Comparison of ENCODE assay signal across 35 cellular contexts in the genomic region with DNA sequence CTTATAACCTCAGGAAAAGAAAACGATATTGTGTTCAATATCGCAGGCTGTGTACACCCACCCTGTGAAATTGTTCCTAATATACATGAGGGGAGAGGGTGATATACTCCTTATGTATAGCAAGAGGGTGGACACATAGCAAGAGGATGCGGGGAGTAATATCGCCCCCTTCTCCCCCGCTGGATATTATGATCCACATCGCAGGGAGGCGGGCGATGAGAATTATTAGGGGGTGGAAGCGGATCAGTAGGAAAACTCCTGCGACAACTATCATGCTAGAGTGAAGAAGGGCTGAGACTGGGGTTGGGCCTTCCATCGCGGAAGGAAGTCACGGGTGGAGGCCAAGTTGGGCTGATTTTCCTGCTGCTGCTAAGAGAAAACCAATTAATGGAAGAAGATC. TPM values are rescaled to one million over a fixed set of nuclear protein-coding genes. Genes with fewer than 3 reads are reported as not detected.
DNase-seq lines count a peak whose midpoint lies in the region; TF ChIP-seq lines count a peak whose summit lies in the region.
"Had no signal": no experiment of that assay in that cellular context is flagged by ENCODE, and none has a peak within 500 bp of the region (broad histone marks: within the 10 kb centered on the region; RNA-seq: fewer than 3 reads in every experiment).

No MANE protein-coding gene starts in this region.

- DNase-seq in activated CD4-positive, alpha-beta T cell treated with anti-CD3 and anti-CD28 coated beads, Interleukin-2, amount 10 ng/mL, durations not matched to agents 24 days and 14 days, result peak; percentile 56
- DNase-seq in activated CD4-positive, alpha-beta T cell treated with anti-CD3 and anti-CD28 coated beads for 1 hour, result no peak
- DNase-seq in islet precursor cell, result peak; percentile 6
- no peak for DNase-seq in neural crest cell (ENCODE audit: low read depth, low spot score)
- no peak for DNase-seq in neuronal stem cell (ENCODE audit: low spot score)
- DNase-seq in GM23248, result no peak
- DNase-seq in osteocyte (ENCODE audit: extremely low spot score, unreplicated experiment), result no peak
- no peak for DNase-seq in epidermal melanocyte (ENCODE audit: insufficient read length, low spot score)
- DNase-seq: 8988T; ACHN; AML-193; BE2C; C1 segment of cervical spinal cord; Caco-2; Calu3; CD4-positive, alpha-beta memory T cell; CD4-positive, alpha-beta T cell; CD8-positive, alpha-beta memory T cell; CD8-positive, alpha-beta T cell; COR-L47; DMS 273 treated with DMSO at 0.1 percent for 48 hours; DMS153; DMS53; DMS79; DMS79 treated with DMSO at 0.1 percent for 48 hours; DND-41; EL had no signal

- H2AK5ac ChIP-seq in neuronal stem cell (ENCODE audit: low read depth, low read length), result no peak overlapping the region

- no peak overlapping the region for H3K23ac ChIP-seq in neuronal stem cell (ENCODE audit: low read depth, low read length, poor library complexity)

- no peaks in the 10 kb centered on the region for H3F3A ChIP-seq in GM23248 (ENCODE audit: insufficient read depth)

- no peak overlapping the region for H2AFZ ChIP-seq in neuronal stem cell (ENCODE audit: low read length)
- H2AFZ ChIP-seq in GM23248, result no peak overlapping the region

- H3K27ac ChIP-seq in neuronal stem cell (replicated peaks; ENCODE audit: low read length), result no peak overlapping the region
- no peak overlapping the region for H3K27ac ChIP-seq in GM23248
- H3K27ac ChIP-seq: 22Rv1; A549; BLaER1; BLaER1 treated with 17β-estradiol and CSF1 and Interleukin-3, amounts not matched to agents 10 nM and 100 nM; C4-2B had no signal

- no peak overlapping the region for H3K14ac ChIP-seq in neuronal stem cell (ENCODE audit: low read length)

- no peaks in the 10 kb centered on the region for H3K79me1 ChIP-seq in neuronal stem cell (ENCODE audit: low read depth, low read length)

- no peak overlapping the region for H3K27ac Mint-ChIP-seq in activated CD4-positive, alpha-beta T cell treated with anti-CD3 and anti-CD28 coated beads, Interleukin-2, amount 10 ng/mL, durations not matched to agents 24 days and 14 days
- peak overlapping the region; percentile 67 for H3K27ac Mint-ChIP-seq in neural crest cell (ENCODE audit: unreplicated experiment)
- no peak overlapping the region for H3K27ac Mint-ChIP-seq in osteocyte (ENCODE audit: unreplicated experiment)
- H3K27ac Mint-ChIP-seq: B cell; CD14-positive monocyte; CD4-positive, alpha-beta memory T cell; CD4-positive, alpha-beta T cell; CD4-positive, CD25-positive, alpha-beta regulatory T cell; CD8-positive, alpha-beta memory T cell; CD8-positive, alpha-beta T cell had no signal

- in situ Hi-C loops in GM23248 (cut with MboI), result no loop called here

- no CpG with 5 or more reads among the region's 13 CpGs for WGBS in neuronal stem cell (ENCODE audit: extremely low coverage in 2 of 2, insufficient read length in 2 of 2, insufficient replicate concordance in 1 of 2), 2 donors
- 96% methylated on average over 13 of the region's 13 CpGs for WGBS in GM23248 (ENCODE audit: low coverage in 1 of 2, low lambda C conversion rate in 2 of 2, missing lambda C conversion rate in 2 of 2), 2 experiments

- H3K4ac ChIP-seq in neuronal stem cell (ENCODE audit: low read length), result no peak overlapping the region

- H3K4me2 ChIP-seq in neuronal stem cell (ENCODE audit: insufficient read depth, low read length, poor library complexity, severe bottlenecking) (no peak overlapping the region), GM23248 (ENCODE audit: unreplicated experiment) (no peak overlapping the region)
- H3K4me2 ChIP-seq: A549; BLaER1; BLaER1 treated with 17β-estradiol and CSF1 and Interleukin-3, amounts not matched to agents 10 nM and 100 nM had no signal

- no peaks in the 10 kb centered on the region for H3K79me2 ChIP-seq in GM23248 (ENCODE audit: insufficient read depth)

- H3K18ac ChIP-seq in neuronal stem cell (ENCODE audit: low read length), result peak overlapping the region; percentile 44

- H3K4me3 ChIP-seq in neuronal stem cell (ENCODE audit: low read length in 2 of 2) (no peak overlapping the region), GM23248 (no peak overlapping the region)
- H3K4me3 ChIP-seq: A549; BLaER1; BLaER1 treated with 17β-estradiol and CSF1 and Interleukin-3, amounts not matched to agents 10 nM and 100 nM had no signal

- no peaks in the 10 kb centered on the region for H4K20me1 ChIP-seq in GM23248 (ENCODE audit: insufficient read depth)
- H4K20me1 ChIP-seq: BLaER1; BLaER1 treated with 17β-estradiol and CSF1 and Interleukin-3, amounts not matched to agents 10 nM and 100 nM had no signal

- intact Hi-C loops in activated CD4-positive, alpha-beta T cell treated with anti-CD3 and anti-CD28 coated beads, Interleukin-2, amount 10 ng/mL, durations not matched to agents 24 days and 14 days (cut with micrococcal nuclease), result no loop called here

- H2BK5ac ChIP-seq in neuronal stem cell (ENCODE audit: low read length), result no peak overlapping the region

- no peaks in the 10 kb centered on the region for H3K4me1 Mint-ChIP-seq in activated CD4-positive, alpha-beta T cell treated with anti-CD3 and anti-CD28 coated beads, Interleukin-2, amount 10 ng/mL, durations not matched to agents 24 days and 14 days
- H3K4me1 Mint-ChIP-seq in neural crest cell (peaks cover 12% of the 10 kb centered on the region), osteocyte (ENCODE audit: unreplicated experiment) (no peaks in the 10 kb centered on the region)
- H3K4me1 Mint-ChIP-seq: B cell; CD14-positive monocyte; CD4-positive, alpha-beta memory T cell; CD4-positive, CD25-positive, alpha-beta regulatory T cell; CD8-positive, alpha-beta memory T cell had no signal

- H3K27me3 ChIP-seq in neuronal stem cell (ENCODE audit: control insufficient read depth in 3 of 3, insufficient read depth in 3 of 3, low read depth in 1 of 3, low read length in 3 of 3) (peaks cover 0 to 8% (median 0%) of the 10 kb centered on the region in 3 experiments), GM23248 (replicated peaks; ENCODE audit: insufficient read depth) (no peaks in the 10 kb centered on the region; the same call in 1 of the 2 replicates)
- H3K27me3 ChIP-seq: BLaER1; BLaER1 treated with 17β-estradiol and CSF1 and Interleukin-3, amounts not matched to agents 10 nM and 100 nM had no signal

- no peak overlapping the region for H4K8ac ChIP-seq in neuronal stem cell (ENCODE audit: low read depth, low read length)

- H3K36me3 ChIP-seq in neuronal stem cell (replicated peaks in 1 of 2; ENCODE audit: control insufficient read depth in 2 of 2, insufficient read depth in 2 of 2, low read length in 2 of 2) (no peaks in the 10 kb centered on the region), GM23248 (ENCODE audit: low read depth) (no peaks in the 10 kb centered on the region)
- H3K36me3 ChIP-seq: BE2C; BLaER1; BLaER1 treated with 17β-estradiol and CSF1 and Interleukin-3, amounts not matched to agents 10 nM and 100 nM had no signal

- no peak overlapping the region for H2BK120ac ChIP-seq in neuronal stem cell (ENCODE audit: low read depth, low read length)

- no peaks in the 10 kb centered on the region for H3K9me3 Mint-ChIP-seq in activated CD4-positive, alpha-beta T cell treated with anti-CD3 and anti-CD28 coated beads, Interleukin-2, amount 10 ng/mL, durations not matched to agents 24 days and 14 days
- no peaks in the 10 kb centered on the region for H3K9me3 Mint-ChIP-seq in neural crest cell
- no peaks in the 10 kb centered on the region for H3K9me3 Mint-ChIP-seq in osteocyte (ENCODE audit: unreplicated experiment)
- H3K9me3 Mint-ChIP-seq: CD14-positive monocyte; CD4-positive, alpha-beta memory T cell; CD4-positive, alpha-beta T cell; CD8-positive, alpha-beta memory T cell; CD8-positive, alpha-beta T cell had no signal

- H3K4me3 Mint-ChIP-seq in activated CD4-positive, alpha-beta T cell treated with anti-CD3 and anti-CD28 coated beads, Interleukin-2, amount 10 ng/mL, durations not matched to agents 24 days and 14 days, result no peak overlapping the region
- H3K4me3 Mint-ChIP-seq in neural crest cell, result no peak overlapping the region
- no peak overlapping the region for H3K4me3 Mint-ChIP-seq in osteocyte (ENCODE audit: unreplicated experiment)
- H3K4me3 Mint-ChIP-seq: B cell; CD14-positive monocyte; CD4-positive, alpha-beta memory T cell; CD4-positive, alpha-beta T cell; CD4-positive, CD25-positive, alpha-beta regulatory T cell; CD8-positive, alpha-beta memory T cell; CD8-positive, alpha-beta T cell had no signal

- no peaks in the 10 kb centered on the region for H3K36me3 Mint-ChIP-seq in activated CD4-positive, alpha-beta T cell treated with anti-CD3 and anti-CD28 coated beads, Interleukin-2, amount 10 ng/mL, durations not matched to agents 24 days and 14 days (ENCODE audit: low read depth)
- no peaks in the 10 kb centered on the region for H3K36me3 Mint-ChIP-seq in neural crest cell (ENCODE audit: low read depth)
- no peaks in the 10 kb centered on the region for H3K36me3 Mint-ChIP-seq in osteocyte (ENCODE audit: unreplicated experiment)
- H3K36me3 Mint-ChIP-seq: CD14-positive monocyte; CD4-positive, alpha-beta memory T cell; CD4-positive, CD25-positive, alpha-beta regulatory T cell; CD8-positive, alpha-beta memory T cell; CD8-positive, alpha-beta T cell had no signal

- H3K4me1 ChIP-seq in neuronal stem cell (ENCODE audit: control insufficient read depth in 2 of 2, insufficient read depth in 1 of 2, low read depth in 1 of 2, low read length in 2 of 2) (peaks cover 13 to 14% of the 10 kb centered on the region in 2 donors), GM23248 (ENCODE audit: insufficient read depth) (no peaks in the 10 kb centered on the region)
- H3K4me1 ChIP-seq: A549; BE2C; BLaER1; BLaER1 treated with 17β-estradiol and CSF1 and Interleukin-3, amounts not matched to agents 10 nM and 100 nM; Caco-2 had no signal

- TF ChIP-seq CTCF in neural crest cell (conservative IDR thresholded peaks at IDR 0.05), result no peak
- TF ChIP-seq CTCF in osteocyte (IDR thresholded peaks at IDR 0.05), result no peak

- H4K91ac ChIP-seq in neuronal stem cell (ENCODE audit: low read depth, low read length, poor library complexity), result no peak overlapping the region

- H3K9me2 ChIP-seq in GM23248 (ENCODE audit: insufficient read depth), result no peaks in the 10 kb centered on the region

- no peak overlapping the region for H2BK15ac ChIP-seq in neuronal stem cell (ENCODE audit: low read length)

- H2BK12ac ChIP-seq in neuronal stem cell (ENCODE audit: low read length), result no peak overlapping the region

- H3K9me3 ChIP-seq in neuronal stem cell (replicated peaks in 1 of 2; ENCODE audit: control insufficient read depth in 2 of 2, insufficient read depth in 1 of 2, low read depth in 1 of 2, low read length in 2 of 2) (no peaks in the 10 kb centered on the region), GM23248 (ENCODE audit: low read depth) (no peaks in the 10 kb centered on the region)
- H3K9me3 ChIP-seq: A549, BE2C, BLaER1, Caco-2 had no signal

- peaks cover 2% of the 10 kb centered on the region for H3K27me3 Mint-ChIP-seq in activated CD4-positive, alpha-beta T cell treated with anti-CD3 and anti-CD28 coated beads, Interleukin-2, amount 10 ng/mL, durations not matched to agents 24 days and 14 days
- H3K27me3 Mint-ChIP-seq in neural crest cell (ENCODE audit: low read depth) (peaks cover 18% of the 10 kb centered on the region), osteocyte (ENCODE audit: unreplicated experiment) (peaks cover 25% of the 10 kb centered on the region)

- H3K9ac ChIP-seq in neuronal stem cell (ENCODE audit: low read depth, low read length, poor library complexity) (no peak overlapping the region), GM23248 (no peak overlapping the region)
- H3K9ac ChIP-seq: BLaER1; BLaER1 treated with 17β-estradiol and CSF1 and Interleukin-3, amounts not matched to agents 10 nM and 100 nM had no signal

RNA-seq across cellular contexts. Expression of a gene that starts 24.9 kb away (rescaled TPM):
- total RNA-seq in activated CD4-positive, alpha-beta T cell treated with anti-CD3 and anti-CD28 coated beads, Interleukin-2, amount 10 ng/mL, durations not matched to agents 24 days and 14 days, result 8.4 and 9.1 TPM in 2 replicates
- total RNA-seq in neural crest cell (18.0 and 23.0 TPM in 2 replicates), osteocyte (39.3 and 46.6 TPM in 2 replicates)
- 6.6 TPM for polyA plus RNA-seq in neuronal stem cell (2013, experiment 1 of 2)
- 6.6 TPM for polyA plus RNA-seq in neuronal stem cell (2013, experiment 2 of 2)
- 1.1 and 2.7 TPM in 2 replicates for total RNA-seq in GM23248 (2014; rRNA removed; shearing (Covaris generic))
- 0.40 and 0.41 TPM in 2 replicates for polyA plus RNA-seq in GM23248 (2016; fragmentation: Nextera tagmentation; extraction: Ambion mirVana)

RNA-seq across cellular contexts. Expression of a gene that starts 27.3 kb away (rescaled TPM):
- total RNA-seq in activated CD4-positive, alpha-beta T cell treated with anti-CD3 and anti-CD28 coated beads, Interleukin-2, amount 10 ng/mL, durations not matched to agents 24 days and 14 days, result 69.3 and 73.1 TPM in 2 replicates
- total RNA-seq in neural crest cell (95.8 and 96.6 TPM in 2 replicates), osteocyte (8.0 and 8.5 TPM in 2 replicates)
- 55.5 TPM for polyA plus RNA-seq in neuronal stem cell (2013, experiment 1 of 2)
- polyA plus RNA-seq in neuronal stem cell (2013, experiment 2 of 2), result 55.2 TPM
- total RNA-seq in GM23248 (2014; rRNA removed; shearing (Covaris generic)), result 9.4 and 23.4 TPM in 2 replicates
- 8.1 and 10.2 TPM in 2 replicates for polyA plus RNA-seq in GM23248 (2016; fragmentation: Nextera tagmentation; extraction: Ambion mirVana)

Comparison
In these comparisons a context has a peak if more than half of its experiments do, and no peak if none do; other contexts are left out.
1. DNase-seq: peak in activated CD4-positive, alpha-beta T cell treated with anti-CD3 and anti-CD28 coated beads, Interleukin-2, amount 10 ng/mL, durations not matched to agents 24 days and 14 days (single experiment) and islet precursor cell (single experiment); none in activated CD4-positive, alpha-beta T cell treated with anti-CD3 and anti-CD28 coated beads for 1 hour (single experiment), neural crest cell (single experiment), neuronal stem cell (single experiment), GM23248 (single experiment), osteocyte (single experiment) and epidermal melanocyte (single experiment).